Comparison of ENCODE assay signal across 30 cellular contexts in genomic region chr22:17384612-17385345, GRCh38. TPM values are rescaled to one million over a fixed set of nuclear protein-coding genes. Genes with fewer than 3 reads are reported as not detected.
"Had no signal": no experiment of that assay in that cellular context is flagged by ENCODE, and none has a peak within 500 bp of the region (broad histone marks: within the 10 kb centered on the region; RNA-seq: fewer than 3 reads in every experiment).

No MANE protein-coding gene starts in this region.

- H3K27ac ChIP-seq: epithelial cell of prostate, esophagus squamous epithelium, heart right ventricle, right lobe of liver, upper lobe of left lung, vagina had no signal

- H3K27ac Mint-ChIP-seq: activated CD4-positive, alpha-beta memory T cell treated with anti-CD3 and anti-CD28 coated beads for 36 hours; activated CD4-positive, alpha-beta T cell treated with anti-CD3 and anti-CD28 coated beads, Interleukin-2, amount 10 ng/mL, durations not matched to agents 24 days and 14 days; activated naive CD4-positive, alpha-beta T cell treated with anti-CD3 and anti-CD28 coated beads, Interleukin-2, amount 50 U/mL, for 72 hours; activated T-cell treated with anti-CD3 and anti-CD28 coated beads, Interleukin-2, amount 50 U/mL, for 24 hours; activated T-helper 17 cell treated with anti-CD3 and anti-CD28 coated beads, Interleukin-2, amount 50 U/mL, for 72 hours; mesothelial cell of epicardium; naive thymus-derived CD4-positive, alpha-beta T cell; stimulated activated effector memory CD8-positive, alpha-beta T cell treated with anti-CD3 and anti-CD28 coated beads, Interleukin-12 subunit alpha, Interleukin-12 subunit beta, amount 100 ng/mL, for 72 hours; stimulated activated naive CD8-positive, alpha-beta T cell treated with anti-CD3 and anti-CD28 coated beads, Interleukin-15, amount 100 ng/mL, for 72 hours had no signal

- H3K36me3 Mint-ChIP-seq: activated CD4-positive, alpha-beta memory T cell treated with anti-CD3 and anti-CD28 coated beads for 36 hours; stimulated activated effector memory CD8-positive, alpha-beta T cell treated with anti-CD3 and anti-CD28 coated beads, Interleukin-12 subunit alpha, Interleukin-12 subunit beta, amount 100 ng/mL, for 72 hours had no signal

- H3K9me3 Mint-ChIP-seq: activated CD4-positive, alpha-beta T cell treated with anti-CD3 and anti-CD28 coated beads, Interleukin-2, amount 10 ng/mL, durations not matched to agents 24 days and 14 days; activated naive CD4-positive, alpha-beta T cell treated with anti-CD3 and anti-CD28 coated beads, Interleukin-2, amount 50 U/mL, for 72 hours; activated T-helper 17 cell treated with anti-CD3 and anti-CD28 coated beads, Interleukin-2, amount 50 U/mL, for 72 hours; stimulated activated effector memory CD8-positive, alpha-beta T cell treated with anti-CD3 and anti-CD28 coated beads, Interleukin-12 subunit alpha, Interleukin-12 subunit beta, amount 100 ng/mL, for 72 hours had no signal

- FAIRE-seq: bronchial epithelial cell, colon, endometrium, islet of Langerhans had no signal

- ATAC-seq: activated CD4-positive, CD25-positive, alpha-beta regulatory T cell treated with anti-CD3 and anti-CD28 coated beads, Interleukin-2, amount 50 U/mL, for 24 hours; activated naive CD4-positive, alpha-beta T cell treated with anti-CD3 and anti-CD28 coated beads, Interleukin-2, amount 50 U/mL, for 72 hours; activated T-helper 17 cell treated with anti-CD3 and anti-CD28 coated beads, Interleukin-2, amount 50 U/mL, for 72 hours; heart right ventricle; naive thymus-derived CD4-positive, alpha-beta T cell; right lobe of liver; stimulated activated effector memory CD8-positive, alpha-beta T cell treated with anti-CD3 and anti-CD28 coated beads, Interleukin-12 subunit alpha, Interleukin-12 subunit beta, amount 100 ng/mL, for 72 hours; stimulated activated naive CD8-positive, alpha-beta T cell treated with anti-CD3 and anti-CD28 coated beads, Interleukin-15, amount 100 ng/mL, for 72 hours had no signal

- H3K27me3 ChIP-seq: heart right ventricle, right lobe of liver, upper lobe of left lung, vagina had no signal

- H3K4me1 ChIP-seq: vagina had no signal

- H3K4me3 Mint-ChIP-seq: activated CD4-positive, alpha-beta memory T cell treated with anti-CD3 and anti-CD28 coated beads for 36 hours; activated CD4-positive, alpha-beta T cell treated with anti-CD3 and anti-CD28 coated beads, Interleukin-2, amount 10 ng/mL, durations not matched to agents 24 days and 14 days; activated T-cell treated with anti-CD3 and anti-CD28 coated beads, Interleukin-2, amount 50 U/mL, for 24 hours; activated T-helper 17 cell treated with anti-CD3 and anti-CD28 coated beads, Interleukin-2, amount 50 U/mL, for 72 hours; mesothelial cell of epicardium; naive thymus-derived CD4-positive, alpha-beta T cell; neural crest cell; stimulated activated effector memory CD8-positive, alpha-beta T cell treated with anti-CD3 and anti-CD28 coated beads, Interleukin-12 subunit alpha, Interleukin-12 subunit beta, amount 100 ng/mL, for 72 hours; stimulated activated naive CD8-positive, alpha-beta T cell treated with anti-CD3 and anti-CD28 coated beads, Interleukin-15, amount 100 ng/mL, for 72 hours had no signal

- H3K4me1 Mint-ChIP-seq: activated T-helper 17 cell treated with anti-CD3 and anti-CD28 coated beads, Interleukin-2, amount 50 U/mL, for 72 hours; stimulated activated effector memory CD8-positive, alpha-beta T cell treated with anti-CD3 and anti-CD28 coated beads, Interleukin-12 subunit alpha, Interleukin-12 subunit beta, amount 100 ng/mL, for 72 hours; stimulated activated naive CD8-positive, alpha-beta T cell treated with anti-CD3 and anti-CD28 coated beads, Interleukin-15, amount 100 ng/mL, for 72 hours had no signal

- H3K36me3 ChIP-seq: esophagus squamous epithelium, heart right ventricle, right lobe of liver, upper lobe of left lung, vagina had no signal

- DNase-seq: activated CD4-positive, alpha-beta memory T cell treated with anti-CD3 and anti-CD28 coated beads for 36 hours; activated CD4-positive, alpha-beta T cell treated with anti-CD3 and anti-CD28 coated beads, Interleukin-2, amount 10 ng/mL, durations not matched to agents 24 days and 14 days; activated CD8-positive, alpha-beta memory T cell treated with anti-CD3 and anti-CD28 coated beads, Interleukin-2, amount 50 U/mL, for 48 hours; activated T-cell treated with anti-CD3 and anti-CD28 coated beads, Interleukin-2, amount 50 U/mL, for 24 hours; dermis blood vessel endothelial cell; effector CD4-positive, alpha-beta T cell; esophagus squamous epithelium; foreskin melanocyte; heart right ventricle; mammary epithelial cell; naive thymus-derived CD4-positive, alpha-beta T cell; right lobe of liver; stimulated activated CD4-positive, alpha-beta T cell treated with anti-CD3 and anti-CD28 coated beads, Interleukin-12 subunit alpha, Interleukin-12 subunit beta, amount 100 ng/mL, for 4 hours; stimulated activated CD4-positive, alpha-beta T cell treated with anti-CD3 and anti-CD28 coated beads, Interleukin-4, amount 100 ng/mL, for 24 hours; stimulated activated naive CD8-positive, alpha-beta T cell treated with anti-CD3 and anti-CD28 coated beads, Interleukin-15, amount 100 ng/mL, for 72 hours; substantia nigra; upper lobe of left lung had no signal

- H3K4me3 ChIP-seq: esophagus squamous epithelium, heart right ventricle, right lobe of liver, upper lobe of left lung, vagina had no signal

- H3K9me3 ChIP-seq: esophagus squamous epithelium, upper lobe of left lung, vagina had no signal

RNA-seq across cellular contexts. Expression of gene CECR2, which starts 15.5 kb away (rescaled TPM):
- total RNA-seq: activated CD4-positive, alpha-beta memory T cell treated with anti-CD3 and anti-CD28 coated beads for 36 hours; activated CD8-positive, alpha-beta memory T cell treated with anti-CD3 and anti-CD28 coated beads for 36 hours; bronchial epithelial cell had no signal
- polyA plus RNA-seq: naive thymus-derived CD4-positive, alpha-beta T cell had no signal
